ENCODE assay signal across 8 cellular contexts in genomic region chr5:32312682-32313523, GRCh38. TPM values are rescaled to one million over a fixed set of nuclear protein-coding genes. Genes with fewer than 3 reads are reported as not detected.
DNase-seq lines count a peak whose midpoint lies in the region; ATAC-seq and TF ChIP-seq lines count a peak whose summit lies in the region.

MTMR12 (minus strand) TSS chr5:32312939; CDS start chr5:32312838, 101 bp downstream.

- TF ChIP-seq CTCF in AG09309 (IDR thresholded peaks at IDR 0.05; ENCODE audit: control insufficient read depth, insufficient read depth, low read depth, low read length, missing control alignments) (no peak), spleen (IDR thresholded peaks at IDR 0.05 in 8 of 11, conservative IDR thresholded peaks at IDR 0.05 in 3 of 11) (peak in 2 of 11 experiments; percentile 19 to 24)

- ATAC-seq in GM19025 (IDR thresholded peaks at IDR 0.05; ENCODE audit: low read depth, unreplicated experiment): peak; percentile 90
- ATAC-seq in HG03342 (IDR thresholded peaks at IDR 0.05; ENCODE audit: unreplicated experiment): peak; percentile 93
- peak; percentile 95 for ATAC-seq in central memory CD8-positive, alpha-beta T cell (replicated peaks; ENCODE audit: extremely low read depth, poor library complexity, severe bottlenecking)

- peak within 1 kb of the TSS; percentile 84 for H3K4me3 ChIP-seq in AG09309 (ENCODE audit: control insufficient read depth, low read depth, low read length)
- peak within 1 kb of the TSS; percentile 53 to 91 (median 82) for H3K4me3 ChIP-seq in spleen

- H3K27me3 Mint-ChIP-seq in central memory CD8-positive, alpha-beta T cell: no peaks in the 10 kb centered on the region

- no peaks in the 10 kb centered on the region for H3K27me3 ChIP-seq in spleen (replicated peaks in 1 of 7)

- peak within 1 kb of the TSS; percentile 82 for H3K4me3 Mint-ChIP-seq in central memory CD8-positive, alpha-beta T cell

- WGBS in spleen, 5 donors: 0 to 1% (median 1%) methylated on average over 14 to 79 of the region's 79 CpGs

- H3K4me1 Mint-ChIP-seq in central memory CD8-positive, alpha-beta T cell: peaks cover 36% of the 10 kb centered on the region

- no peaks in the 10 kb centered on the region for H3K36me3 ChIP-seq in spleen

- TF ChIP-seq POLR2A in spleen (IDR thresholded peaks at IDR 0.05): peak in 2 of 3 donors; percentile 82 to 93

- H3K9me3 ChIP-seq in spleen: no peaks in the 10 kb centered on the region

- DNase-seq in AG09309 (ENCODE audit: low read depth): peak; percentile 97
- DNase-seq in NCI-H446 (lab: John Stamatoyannopoulos, UW): peak; percentile 99 to 100
- peak; percentile 98 for DNase-seq in activated CD4-positive, CD25-positive, alpha-beta regulatory T cell treated with anti-CD3 and anti-CD28 coated beads, Interleukin-2, amount 50 U/mL, for 16 hours (ENCODE audit: low read depth, low spot score)
- peak; percentile 99 for DNase-seq in central memory CD8-positive, alpha-beta T cell (ENCODE audit: low spot score in 2 of 2)
- DNase-seq in inferior parietal cortex (ENCODE audit: extremely low spot score): peak; percentile 100
- DNase-seq in spleen: peak; percentile 100

- H3K27ac Mint-ChIP-seq in central memory CD8-positive, alpha-beta T cell (ENCODE audit: low read depth): peak within 1 kb of the TSS; percentile 89

- intact Hi-C loops in spleen (cut with DNase I; ENCODE audit: low total_unique reads): no loop called here

- no peaks in the 10 kb centered on the region for H3K9me3 Mint-ChIP-seq in central memory CD8-positive, alpha-beta T cell

- H3K4me1 ChIP-seq in spleen: peaks cover 19 to 52% (median 41%) of the 10 kb centered on the region in 6 donors

- H3K27ac ChIP-seq in spleen: peak within 1 kb of the TSS; percentile 91 to 99 (median 98)

- peaks cover 20% of the 10 kb centered on the region for H3K36me3 Mint-ChIP-seq in central memory CD8-positive, alpha-beta T cell (ENCODE audit: insufficient read depth)

RNA-seq across cellular contexts. Expression of gene MTMR12, which starts in this region (rescaled TPM):
- 10 to 100 TPM; 26.3 to 42.2 (median 30.7) TPM for total RNA-seq in spleen
- polyA plus RNA-seq in spleen: 1 to 10 TPM; 6.8 to 8.4 (median 7.8) TPM

Comparison
In these comparisons a context has a peak if more than half of its experiments do, and no peak if none do; other contexts are left out.
1. Peak in every context shown above with its lines: DNase-seq, ATAC-seq, H3K4me3 ChIP-seq and H3K27ac ChIP-seq.